Comparison of ENCODE assay signal across 22 cellular contexts in genomic region chr2:50582164-50582563, GRCh38.
DNase-seq lines count a peak whose midpoint lies in the region; ATAC-seq, FAIRE-seq and TF ChIP-seq lines count a peak whose summit lies in the region.
"Had no signal": no experiment of that assay in that cellular context is flagged by ENCODE, and none has a peak within 500 bp of the region (broad histone marks: within the 10 kb centered on the region; RNA-seq: fewer than 3 reads in every experiment).

No MANE protein-coding gene starts in this region.

- intact Hi-C loops in right lobe of liver (cut with DNase I) = no loop called here
- intact Hi-C loops in HepG2 (cut with micrococcal nuclease; ENCODE audit: unreplicated experiment) = no loop called here

- no peaks in the 10 kb centered on the region for H3K79me2 ChIP-seq in HepG2 (ENCODE audit: insufficient read depth, low read length)

- H2AFZ ChIP-seq in HepG2 (ENCODE audit: low read length) = no peak overlapping the region

- CTCF ChIA-PET in HepG2 (lab: Yijun Ruan, JAX; ENCODE audit: low intra/inter-chr PET ratio, low total read pairs) = no interaction called here

- H3K9me3 ChIP-seq in right lobe of liver = no peaks in the 10 kb centered on the region
- no peaks in the 10 kb centered on the region for H3K9me3 ChIP-seq in HepG2 (ENCODE audit: low read length)
- H3K9me3 ChIP-seq: gastroesophageal sphincter, tibial nerve had no signal

- H3K27me3 ChIP-seq in right lobe of liver (no peaks in the 10 kb centered on the region), HepG2 (ENCODE audit: control insufficient read depth in 1 of 2, insufficient read depth in 2 of 2, low read length in 2 of 2) (no peaks in the 10 kb centered on the region)
- H3K27me3 ChIP-seq: gastroesophageal sphincter, tibial nerve had no signal

- TF ChIP-seq CTCF in right lobe of liver (IDR thresholded peaks at IDR 0.05) (no peak), HepG2 (CRISPR knock-in tag; IDR thresholded peaks at IDR 0.05) (no peak)

- H4K20me1 ChIP-seq in HepG2 (ENCODE audit: insufficient read depth, low read length) = no peaks in the 10 kb centered on the region

- no peak overlapping the region for H3K9ac ChIP-seq in HepG2 (ENCODE audit: insufficient read depth, low read depth, low read length)

- TF ChIP-seq POLR2A in right lobe of liver (IDR thresholded peaks at IDR 0.05) (no peak), HepG2 (IDR thresholded peaks at IDR 0.05; ENCODE audit: insufficient read depth in 1 of 2, low read depth in 2 of 2, low read length in 2 of 2) (no peak), GM12892 (IDR thresholded peaks at IDR 0.05; ENCODE audit: low read depth, low read length) (no peak)

- H3K4me1 ChIP-seq in right lobe of liver (no peaks in the 10 kb centered on the region), HepG2 (ENCODE audit: insufficient read depth, low read length) (no peaks in the 10 kb centered on the region)
- H3K4me1 ChIP-seq: gastroesophageal sphincter, tibial nerve had no signal

- DNase-seq in right lobe of liver (peak; percentile 32 to 68 (median 54)), HepG2 (ENCODE audit: low spot score) (no peak), NCI-H2029 (lab: John Stamatoyannopoulos, UW) (peak; percentile 76), NCI-H69 (lab: John Stamatoyannopoulos, UW) (peak; percentile 87), T-helper 2 cell (no peak), T-helper 1 cell (no peak), GM12892 (ENCODE audit: insufficient read length) (no peak)
- DNase-seq: activated CD4-positive, alpha-beta T cell treated with anti-CD3 and anti-CD28 coated beads for 48 hours; activated CD8-positive, alpha-beta memory T cell treated with anti-CD3 and anti-CD28 coated beads, Interleukin-2, amount 10 ng/mL, durations not matched to agents 7 days and 5 days; aorta; effector CD8-positive, alpha-beta T cell; kidney; mammary epithelial cell; NCI-H1930; stimulated activated CD4-positive, alpha-beta T cell treated with anti-CD3 and anti-CD28 coated beads, Interleukin-4, amount 100 ng/mL, for 1 hour; stimulated activated naive CD8-positive, alpha-beta T cell treated with anti-CD3 and anti-CD28 coated beads, Interleukin-15, Interleukin-2, amounts not matched to agents 100 U/mL and 50 U/mL, for 24 hours had no signal

- no peak overlapping the region for H3K4me2 ChIP-seq in HepG2 (ENCODE audit: low read depth, low read length)

- ATAC-seq in right lobe of liver (peak in 3 of 4 donors; percentile 23 to 43 (median 42)), HepG2 (no peak), HG03457 (IDR thresholded peaks at IDR 0.05; ENCODE audit: unreplicated experiment) (no peak)
- ATAC-seq: activated CD8-positive, alpha-beta memory T cell treated with anti-CD3 and anti-CD28 coated beads, Interleukin-2, amount 10 ng/mL, durations not matched to agents 7 days and 5 days; esophagus mucosa; gastroesophageal sphincter; stimulated activated naive CD8-positive, alpha-beta T cell treated with anti-CD3 and anti-CD28 coated beads, Interleukin-15, Interleukin-2, amounts not matched to agents 100 U/mL and 50 U/mL, for 24 hours had no signal

- no peaks in the 10 kb centered on the region for H3K36me3 ChIP-seq in right lobe of liver
- H3K36me3 ChIP-seq in HepG2 (replicated peaks in 1 of 2; ENCODE audit: control insufficient read depth in 1 of 2, insufficient read depth in 2 of 2, low read length in 2 of 2) = no peaks in the 10 kb centered on the region
- H3K36me3 ChIP-seq: gastroesophageal sphincter, tibial nerve had no signal

- H3K27ac ChIP-seq in right lobe of liver (no peak overlapping the region), HepG2 (ENCODE audit: extremely low read length, insufficient read depth, low read length) (no peak overlapping the region)
- H3K27ac ChIP-seq: gastroesophageal sphincter, skin epidermis, tibial nerve had no signal

- H3K4me3 ChIP-seq in right lobe of liver (no peak overlapping the region), HepG2 (replicated peaks in 1 of 3; ENCODE audit: insufficient read depth in 1 of 3, low read depth in 2 of 3, low read length in 3 of 3) (no peak overlapping the region)
- H3K4me3 ChIP-seq: gastroesophageal sphincter, skin epidermis, tibial nerve had no signal

- POLR2A ChIA-PET in HepG2 (lab: Yijun Ruan, JAX) = no interaction called here

- no peak for FAIRE-seq in HepG2 (lab: Jason Lieb, UNC)
- FAIRE-seq in GM12892 (lab: Jason Lieb, UNC) = no peak
- FAIRE-seq: GM18507, kidney had no signal

- no peak for TF ChIP-seq RAD21 in HepG2 (CRISPR knock-in tag; IDR thresholded peaks at IDR 0.05)

- TF ChIP-seq EP300 in HepG2 (IDR thresholded peaks at IDR 0.05; ENCODE audit: low read depth in 2 of 2, low read length in 2 of 2) = no peak
- TF ChIP-seq EP300 in HepG2 (CRISPR knock-in tag; IDR thresholded peaks at IDR 0.05; ENCODE audit: borderline replicate concordance) = no peak

- in situ Hi-C loops in HepG2 (cut with HindIII; ENCODE audit: extremely low pct_ligation_motif_present, low pct_unique_long_range_greater_than_20kb) = no loop called here

- BruUV-seq in HepG2 (replicated peaks; lab: Mats Ljungman, UMichigan) = no TSS peak

- 54% methylated on average over 3 of the region's 5 CpGs for WGBS in right lobe of liver (ENCODE audit: insufficient coverage, low coverage, low lambda C conversion rate, missing lambda C conversion rate)
- 4% methylated on average over 5 of the region's 5 CpGs for WGBS in HepG2 (ENCODE audit: low lambda C conversion rate)

TF ChIP-seq in HepG2, 621 proteins besides CTCF, POLR2A, EP300 and RAD21:
- no peak for TF ChIP-seq NFE2L2 (IDR thresholded peaks at IDR 0.05; ENCODE audit: low read length)
- TF ChIP-seq ZIK1 (CRISPR knock-in tag; IDR thresholded peaks at IDR 0.05; ENCODE audit: borderline replicate concordance, low read depth) = no peak
- no peak for TF ChIP-seq ZNF547 (CRISPR knock-in tag; IDR thresholded peaks at IDR 0.05)
- TF ChIP-seq ZMAT3 (CRISPR knock-in tag; conservative IDR thresholded peaks at IDR 0.05) = no peak
- no peak for TF ChIP-seq LRRFIP1 (CRISPR knock-in tag; conservative IDR thresholded peaks at IDR 0.05)

Comparison
In these comparisons a context has a peak if more than half of its experiments do, and no peak if none do; other contexts are left out.
1. ATAC-seq: peak in right lobe of liver (3 of 4); none in HepG2 (single experiment) and HG03457 (single experiment).
2. DNase-seq: peak in right lobe of liver (3 of 3), NCI-H2029 (single experiment) and NCI-H69 (single experiment); none in HepG2 (single experiment), T-helper 2 cell (0 of 5), T-helper 1 cell (0 of 5) and GM12892 (single experiment).